In the genomic region with DNA sequence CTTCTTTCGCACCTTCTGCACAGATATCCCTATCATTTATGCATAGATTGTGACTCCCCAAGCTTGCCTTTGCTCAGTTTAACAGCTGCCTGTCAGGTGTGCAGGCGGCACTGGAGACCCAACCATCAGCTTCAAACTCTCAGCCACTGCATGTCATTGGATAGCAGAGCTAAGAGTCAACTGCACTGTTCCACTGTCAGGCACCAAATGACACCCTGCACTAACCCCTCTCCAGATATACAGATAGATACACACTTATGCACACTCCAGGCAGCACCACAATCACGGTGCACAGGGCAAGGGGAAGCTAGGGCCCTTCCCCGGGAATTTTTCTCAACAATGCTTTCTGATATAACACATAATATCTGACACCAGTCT, we compare ENCODE assay signal across 10 cellular contexts.
A peak's percentile ranks its signal among the peaks of the same experiment; 100 is the strongest.
DNase-seq lines count a peak whose midpoint lies in the region; ATAC-seq and TF ChIP-seq lines count a peak whose summit lies in the region.
"Had no signal": no experiment of that assay in that cellular context is flagged by ENCODE, and none has a peak within 500 bp of the region (broad histone marks: within the 10 kb centered on the region; RNA-seq: fewer than 3 reads in every experiment).

No MANE protein-coding gene starts in this region.

- TF ChIP-seq CTCF in WI38 (IDR thresholded peaks at IDR 0.05; ENCODE audit: low read depth, low read length), result no peak

- WGBS in HUES64, result 62% methylated on average over 4 of the region's 4 CpGs

- H3K9me3 ChIP-seq in HUES64 (ENCODE audit: insufficient read depth, low read depth, low read length), result no peaks in the 10 kb centered on the region
- no peaks in the 10 kb centered on the region for H3K9me3 ChIP-seq in iPS-20b (ENCODE audit: insufficient read depth, low read depth, low read length)
- no peaks in the 10 kb centered on the region for H3K9me3 ChIP-seq in subcutaneous abdominal adipose tissue (ENCODE audit: control insufficient read depth in 5 of 5, low read length in 5 of 5)
- H3K9me3 ChIP-seq: body of pancreas had no signal

- DNase-seq in SKM-1 treated with dmso at 0.1 percent for 144 hours (lab: John Stamatoyannopoulos, UW; ENCODE audit: unreplicated experiment) (no peak), activated gamma-delta T cell treated with Interleukin-2 at 50 U/mL for 16 hours (no peak)
- DNase-seq: activated CD4-positive, alpha-beta T cell treated with anti-CD3 and anti-CD28 coated beads for 48 hours; body of pancreas had no signal

- ATAC-seq in HG02759 (IDR thresholded peaks at IDR 0.05; ENCODE audit: unreplicated experiment) (no peak), HG03095 (IDR thresholded peaks at IDR 0.05; ENCODE audit: unreplicated experiment) (no peak)

- H3K9ac ChIP-seq in HUES64 (ENCODE audit: low read depth, low read length), result 0 out of 2 replicates have a peak overlapping the region, but pooled peaks have one; percentile 88
- peak overlapping the region; percentile 90; the same call in 1 of the 2 replicates for H3K9ac ChIP-seq in iPS-20b (ENCODE audit: low read depth, low read length)
- H3K9ac ChIP-seq in subcutaneous abdominal adipose tissue (ENCODE audit: low read length in 5 of 5), result peak overlapping the region in 3 of 5 donors; percentile 71 to 90 (median 88)

- H3K36me3 ChIP-seq in HUES64 (ENCODE audit: insufficient read depth, low read length) (no peaks in the 10 kb centered on the region), iPS-20b (ENCODE audit: insufficient read depth, low read depth, low read length) (no peaks in the 10 kb centered on the region), subcutaneous abdominal adipose tissue (ENCODE audit: control insufficient read depth in 5 of 5, insufficient read depth in 5 of 5, low read length in 5 of 5) (no peaks in the 10 kb centered on the region)

- H3K27me3 ChIP-seq in HUES64 (ENCODE audit: insufficient read depth, low read length), result peaks cover 3% of the 10 kb centered on the region; the same call in 1 of the 2 replicates
- no peaks in the 10 kb centered on the region for H3K27me3 ChIP-seq in iPS-20b (ENCODE audit: insufficient read depth, low read length)
- H3K27me3 ChIP-seq in subcutaneous abdominal adipose tissue (ENCODE audit: control insufficient read depth in 5 of 5, insufficient read depth in 4 of 5, low read length in 5 of 5), result no peaks in the 10 kb centered on the region

- H3K4me1 ChIP-seq in HUES64 (ENCODE audit: insufficient read depth, low read length) (peaks cover 72% of the 10 kb centered on the region), iPS-20b (ENCODE audit: insufficient read depth, low read length) (peaks cover 66% of the 10 kb centered on the region), subcutaneous abdominal adipose tissue (ENCODE audit: control insufficient read depth in 5 of 5, insufficient read depth in 5 of 5, low read length in 5 of 5) (peaks cover 0 to 28% (median 22%) of the 10 kb centered on the region in 5 donors)

- peak overlapping the region; percentile 74 for H3K4me3 ChIP-seq in HUES64 (ENCODE audit: low read length)
- peak overlapping the region; percentile 67 for H3K4me3 ChIP-seq in WI38 (ENCODE audit: low read depth, low read length)
- peak overlapping the region; percentile 90; the same call in 1 of the 2 replicates for H3K4me3 ChIP-seq in iPS-20b (ENCODE audit: low read length)
- peak overlapping the region; percentile 70 to 82 (median 75) for H3K4me3 ChIP-seq in subcutaneous abdominal adipose tissue (ENCODE audit: low read depth in 1 of 5, low read length in 5 of 5)
- H3K4me3 ChIP-seq: body of pancreas had no signal

- H3K27ac ChIP-seq in HUES64 (ENCODE audit: low read depth, low read length), result no peak overlapping the region
- H3K27ac ChIP-seq in iPS-20b (ENCODE audit: low read length), result no peak overlapping the region
- H3K27ac ChIP-seq in subcutaneous abdominal adipose tissue (ENCODE audit: low read depth, low read length), result peak overlapping the region; percentile 96
- H3K27ac ChIP-seq: body of pancreas had no signal
